Comparison of ENCODE assay signal across 10 cellular contexts in the genomic region with DNA sequence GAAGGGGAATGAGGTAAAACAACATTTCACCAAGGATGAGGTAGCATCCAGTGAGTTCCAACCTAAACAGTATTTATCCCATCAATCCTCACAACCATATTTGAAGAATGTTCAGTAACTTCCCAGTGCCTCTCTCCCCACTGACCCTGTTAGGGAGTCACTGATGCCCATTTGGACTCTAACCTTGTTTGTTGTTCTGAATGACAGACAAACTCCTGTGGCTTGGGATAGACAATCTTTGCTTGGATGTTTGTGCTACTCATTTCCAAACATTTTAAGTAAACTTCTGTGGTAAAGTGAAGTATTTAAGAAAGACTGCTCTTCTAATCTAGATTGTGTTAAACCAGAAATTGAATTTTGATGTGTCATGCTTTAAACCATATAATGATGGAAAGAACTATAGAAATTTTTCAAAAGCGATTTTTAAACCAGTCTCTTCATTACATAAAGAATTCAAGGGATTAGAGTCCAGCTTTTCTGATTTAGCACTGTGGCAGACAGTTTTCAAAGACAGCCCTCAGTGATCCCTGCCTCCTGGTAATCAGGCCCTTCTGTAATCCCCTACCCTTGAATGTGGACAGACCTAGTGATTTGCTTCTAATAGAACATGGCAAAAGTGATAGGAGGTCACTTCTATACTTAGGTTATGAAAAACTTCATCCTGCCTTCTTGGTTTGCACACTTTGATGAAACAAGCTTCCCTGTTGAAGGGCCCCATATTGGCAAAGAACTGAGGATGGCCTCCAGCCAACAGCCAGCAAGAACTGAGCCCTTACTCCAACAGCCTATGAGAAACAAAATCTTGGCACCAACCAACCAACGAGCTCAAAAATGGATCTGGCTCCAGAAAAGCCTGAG.
DNase-seq lines count a peak whose midpoint lies in the region; ATAC-seq and TF ChIP-seq lines count a peak whose summit lies in the region.
"Had no signal": no experiment of that assay in that cellular context is flagged by ENCODE, and none has a peak within 500 bp of the region (broad histone marks: within the 10 kb centered on the region; RNA-seq: fewer than 3 reads in every experiment).

No MANE protein-coding gene starts in this region.

- DNase-seq in G401 (ENCODE audit: low spot score): peak; percentile 28
- DNase-seq in body of pancreas: peak; percentile 65 to 81 (median 70)
- peak; percentile 74 to 83 (median 81) for DNase-seq in heart left ventricle
- peak; percentile 87 for DNase-seq in posterior vena cava (ENCODE audit: low spot score)
- no peak for DNase-seq in foreskin melanocyte
- DNase-seq in activated effector memory CD4-positive, alpha-beta T cell treated with anti-CD3 and anti-CD28 coated beads, Interleukin-2, amount 50 U/mL, for 16 hours: no peak
- no peak for DNase-seq in H7
- no peak for DNase-seq in stimulated activated naive B cell treated with anti-CD40 and anti-IgM and Interleukin-4, amounts not matched to agents 10 μg/mL and 1 μg/mL and 100 μg/mL, for 72 hours
- DNase-seq: NCI-H2081 treated with DMSO at 0.1 percent for 48 hours had no signal

- no peaks in the 10 kb centered on the region for H3K27me3 ChIP-seq in body of pancreas
- no peaks in the 10 kb centered on the region for H3K27me3 ChIP-seq in heart left ventricle
- no peaks in the 10 kb centered on the region for H3K27me3 ChIP-seq in H7 (ENCODE audit: control insufficient read depth, insufficient read depth, low read length)

- H3K4me1 ChIP-seq in body of pancreas: peaks cover 6% of the 10 kb centered on the region
- H3K4me1 ChIP-seq in heart left ventricle: peaks cover 0 to 33% (median 14%) of the 10 kb centered on the region in 12 donors

- H3K4me3 ChIP-seq in body of pancreas: no peak overlapping the region
- no peak overlapping the region for H3K4me3 ChIP-seq in heart left ventricle
- H3K4me3 ChIP-seq in H7 (ENCODE audit: insufficient read depth, low read depth, low read length): no peak overlapping the region

- no peaks in the 10 kb centered on the region for H3K9me3 Mint-ChIP-seq in stimulated activated naive B cell treated with anti-CD40 and anti-IgM and Interleukin-4, amounts not matched to agents 10 μg/mL and 1 μg/mL and 100 μg/mL, for 72 hours

- H3K36me3 Mint-ChIP-seq in stimulated activated naive B cell treated with anti-CD40 and anti-IgM and Interleukin-4, amounts not matched to agents 10 μg/mL and 1 μg/mL and 100 μg/mL, for 72 hours: no peaks in the 10 kb centered on the region

- no peaks in the 10 kb centered on the region for H3K27me3 Mint-ChIP-seq in stimulated activated naive B cell treated with anti-CD40 and anti-IgM and Interleukin-4, amounts not matched to agents 10 μg/mL and 1 μg/mL and 100 μg/mL, for 72 hours
- H3K27me3 Mint-ChIP-seq: B cell had no signal

- WGBS in body of pancreas, 2 donors: 53 to 56% methylated on average over 2 of the region's 2 CpGs
- 48 to 52% (median 50%) methylated on average over 2 of the region's 2 CpGs for WGBS in heart left ventricle, 4 donors

- no peaks in the 10 kb centered on the region for H3K9me3 ChIP-seq in body of pancreas
- H3K9me3 ChIP-seq in heart left ventricle: no peaks in the 10 kb centered on the region

- intact Hi-C loops in body of pancreas (cut with DNase I) (no loop called here), heart left ventricle (cut with DNase I) (loop anchor here in 4 of 10 donors (5.0 to 10.0 kb wide), 5 partner anchors 64 to 94 kb away; no protein-coding TSS in a partner anchor), posterior vena cava (cut with DNase I) (no loop called here)

- TF ChIP-seq POLR2A in body of pancreas (IDR thresholded peaks at IDR 0.05): no peak
- no peak for TF ChIP-seq POLR2A in heart left ventricle (IDR thresholded peaks at IDR 0.05)

- H3K36me3 ChIP-seq in body of pancreas (replicated peaks in 1 of 2; ENCODE audit: insufficient read depth in 1 of 2, low read depth in 2 of 2) (peaks cover 0 to 1% of the 10 kb centered on the region in 2 donors), heart left ventricle (peaks cover 0 to 20% (median 0%) of the 10 kb centered on the region in 9 donors), H7 (replicated peaks; ENCODE audit: control insufficient read depth, insufficient read depth, low read length) (no peaks in the 10 kb centered on the region)

- in situ Hi-C loops in G401 (cut with HindIII; ENCODE audit: low sequenced_read_pairs): no loop called here

- H3K27ac ChIP-seq in body of pancreas (no peak overlapping the region), heart left ventricle (peak overlapping the region; percentile 39 to 83 (median 70))

- no peak for TF ChIP-seq CTCF in body of pancreas (IDR thresholded peaks at IDR 0.05)
- TF ChIP-seq CTCF in heart left ventricle (IDR thresholded peaks at IDR 0.05): no peak

- ATAC-seq in body of pancreas (peak; percentile 56), heart left ventricle (peak; percentile 71 to 88 (median 78))
- ATAC-seq in stimulated activated naive B cell treated with anti-CD40 and anti-IgM and Interleukin-4, amounts not matched to agents 10 μg/mL and 1 μg/mL and 100 μg/mL, for 72 hours (replicated peaks): no peak

- no peak overlapping the region for H3K4me3 Mint-ChIP-seq in stimulated activated naive B cell treated with anti-CD40 and anti-IgM and Interleukin-4, amounts not matched to agents 10 μg/mL and 1 μg/mL and 100 μg/mL, for 72 hours
- H3K4me3 Mint-ChIP-seq: B cell had no signal

- no peaks in the 10 kb centered on the region for H3K4me1 Mint-ChIP-seq in stimulated activated naive B cell treated with anti-CD40 and anti-IgM and Interleukin-4, amounts not matched to agents 10 μg/mL and 1 μg/mL and 100 μg/mL, for 72 hours
- H3K4me1 Mint-ChIP-seq: B cell had no signal

- H3K27ac Mint-ChIP-seq in stimulated activated naive B cell treated with anti-CD40 and anti-IgM and Interleukin-4, amounts not matched to agents 10 μg/mL and 1 μg/mL and 100 μg/mL, for 72 hours: no peak overlapping the region
- H3K27ac Mint-ChIP-seq: B cell had no signal

Comparison
In these comparisons a context has a peak if more than half of its experiments do, and no peak if none do; other contexts are left out.
1. DNase-seq: peak in G401 (single experiment), body of pancreas (4 of 4), heart left ventricle (5 of 5) and posterior vena cava (single experiment); none in foreskin melanocyte (single experiment), activated effector memory CD4-positive, alpha-beta T cell treated with anti-CD3 and anti-CD28 coated beads, Interleukin-2, amount 50 U/mL, for 16 hours (single experiment), H7 (single experiment) and stimulated activated naive B cell treated with anti-CD40 and anti-IgM and Interleukin-4, amounts not matched to agents 10 μg/mL and 1 μg/mL and 100 μg/mL, for 72 hours (single experiment).
2. ATAC-seq: peak in body of pancreas (single experiment) and heart left ventricle (4 of 4); none in stimulated activated naive B cell treated with anti-CD40 and anti-IgM and Interleukin-4, amounts not matched to agents 10 μg/mL and 1 μg/mL and 100 μg/mL, for 72 hours (0 of 2).
3. H3K27ac ChIP-seq: peak in heart left ventricle (12 of 12); none in body of pancreas (0 of 4).